In genomic region chr3:133448478-133449122, GRCh38 we compare ENCODE assay signal across 9 cellular contexts. TPM values are rescaled to one million over a fixed set of nuclear protein-coding genes. Genes with fewer than 3 reads are reported as not detected.
DNase-seq lines count a peak whose midpoint lies in the region; ATAC-seq and TF ChIP-seq lines count a peak whose summit lies in the region.
"Had no signal": no experiment of that assay in that cellular context is flagged by ENCODE, and none has a peak within 500 bp of the region (broad histone marks: within the 10 kb centered on the region; RNA-seq: fewer than 3 reads in every experiment).

No MANE protein-coding gene starts in this region.

- ATAC-seq in HG03103 (IDR thresholded peaks at IDR 0.05; ENCODE audit: low read depth, unreplicated experiment), result peak; percentile 86

- no peak overlapping the region for H3K4me3 Mint-ChIP-seq in activated CD4-positive, alpha-beta T cell treated with anti-CD3 and anti-CD28 coated beads, Interleukin-2, amount 10 ng/mL, durations not matched to agents 24 days and 14 days

- no peaks in the 10 kb centered on the region for H3K9me3 Mint-ChIP-seq in activated CD4-positive, alpha-beta T cell treated with anti-CD3 and anti-CD28 coated beads, Interleukin-2, amount 10 ng/mL, durations not matched to agents 24 days and 14 days

- peak overlapping the region; percentile 69 for H3K27ac Mint-ChIP-seq in activated CD4-positive, alpha-beta T cell treated with anti-CD3 and anti-CD28 coated beads, Interleukin-2, amount 10 ng/mL, durations not matched to agents 24 days and 14 days

- H3K27ac ChIP-seq in A673 (ENCODE audit: low read depth, low read length, poor library complexity, severe bottlenecking), result no peak overlapping the region
- H3K27ac ChIP-seq: thoracic aorta had no signal

- TF ChIP-seq CTCF in A673 (conservative IDR thresholded peaks at IDR 0.05; ENCODE audit: low read depth, low read length), result no peak

- H3K4me3 ChIP-seq in A673 (ENCODE audit: low read depth, low read length, poor library complexity, severe bottlenecking), result no peak overlapping the region
- H3K4me3 ChIP-seq: thoracic aorta had no signal

- no TSS peak for BruUV-seq in A673 (replicated peaks; lab: Mats Ljungman, UMichigan)

- H3K36me3 Mint-ChIP-seq in activated CD4-positive, alpha-beta T cell treated with anti-CD3 and anti-CD28 coated beads, Interleukin-2, amount 10 ng/mL, durations not matched to agents 24 days and 14 days (ENCODE audit: low read depth), result no peaks in the 10 kb centered on the region

- peak; percentile 75 for DNase-seq in activated CD4-positive, alpha-beta T cell treated with anti-CD3 and anti-CD28 coated beads, Interleukin-2, amount 10 ng/mL, durations not matched to agents 24 days and 14 days
- no peak for DNase-seq in activated CD4-positive, alpha-beta T cell treated with anti-CD3 and anti-CD28 coated beads for 4 hours
- DNase-seq in activated CD4-positive, CD25-positive, alpha-beta regulatory T cell treated with anti-CD3 and anti-CD28 coated beads, Interleukin-2, amount 50 U/mL, for 16 hours (ENCODE audit: low read depth, low spot score), result peak; percentile 18
- DNase-seq in stimulated activated CD4-positive, alpha-beta T cell treated with anti-CD3 and anti-CD28 coated beads, Interleukin-12 subunit alpha, Interleukin-12 subunit beta, amount 100 ng/mL, for 24 hours (ENCODE audit: low read depth in 2 of 2), result peak; percentile 4 to 38
- no peak for DNase-seq in HuH-7 (ENCODE audit: low spot score)
- DNase-seq in A673 (ENCODE audit: low spot score), result no peak
- no peak for DNase-seq in NCI-H2196 (lab: John Stamatoyannopoulos, UW; ENCODE audit: unreplicated experiment)

- peaks cover 4% of the 10 kb centered on the region for H3K4me1 ChIP-seq in A673 (ENCODE audit: insufficient read depth, low read length, poor library complexity, severe bottlenecking)

- intact Hi-C loops in activated CD4-positive, alpha-beta T cell treated with anti-CD3 and anti-CD28 coated beads, Interleukin-2, amount 10 ng/mL, durations not matched to agents 24 days and 14 days (cut with micrococcal nuclease), result loop anchor here (1.0 to 10.0 kb wide), 6 partner anchors 18 to 1036 kb away; partner anchors contain the start of genes ANAPC13, CDV3 and CEP63
- intact Hi-C loops in A673 (cut with micrococcal nuclease; ENCODE audit: unreplicated experiment), result no loop called here

- H3K4me1 Mint-ChIP-seq in activated CD4-positive, alpha-beta T cell treated with anti-CD3 and anti-CD28 coated beads, Interleukin-2, amount 10 ng/mL, durations not matched to agents 24 days and 14 days, result peaks cover 26% of the 10 kb centered on the region

- POLR2A ChIA-PET in A673 (lab: Charles Lee; ENCODE audit: low non-redundant PET), result no interaction called here

- peaks cover 3% of the 10 kb centered on the region for H3K27me3 Mint-ChIP-seq in activated CD4-positive, alpha-beta T cell treated with anti-CD3 and anti-CD28 coated beads, Interleukin-2, amount 10 ng/mL, durations not matched to agents 24 days and 14 days

- no peaks in the 10 kb centered on the region for H3K9me3 ChIP-seq in A673 (ENCODE audit: low read depth, low read length, poor library complexity, severe bottlenecking)
- H3K9me3 ChIP-seq: thoracic aorta had no signal

- H3K27me3 ChIP-seq in A673 (replicated peaks; ENCODE audit: insufficient read depth, low read depth, low read length, poor library complexity), result no peaks in the 10 kb centered on the region

- CTCF ChIA-PET in A673 (lab: Charles Lee), result no interaction called here

- no peaks in the 10 kb centered on the region for H3K36me3 ChIP-seq in A673 (ENCODE audit: insufficient read depth, low read length, poor library complexity, severe bottlenecking)
- H3K36me3 ChIP-seq: thoracic aorta had no signal

RNA-seq across cellular contexts. Expression of gene BFSP2, which starts 48.7 kb away (rescaled TPM):
- not detected in 2 replicates for total RNA-seq in activated CD4-positive, alpha-beta T cell treated with anti-CD3 and anti-CD28 coated beads, Interleukin-2, amount 10 ng/mL, durations not matched to agents 24 days and 14 days
- total RNA-seq in A673 (2021), result not detected in 2 replicates
- total RNA-seq: thoracic aorta had no signal

Comparison
In these comparisons a context has a peak if more than half of its experiments do, and no peak if none do; other contexts are left out.
1. DNase-seq: peak in activated CD4-positive, alpha-beta T cell treated with anti-CD3 and anti-CD28 coated beads, Interleukin-2, amount 10 ng/mL, durations not matched to agents 24 days and 14 days (single experiment), activated CD4-positive, CD25-positive, alpha-beta regulatory T cell treated with anti-CD3 and anti-CD28 coated beads, Interleukin-2, amount 50 U/mL, for 16 hours (single experiment) and stimulated activated CD4-positive, alpha-beta T cell treated with anti-CD3 and anti-CD28 coated beads, Interleukin-12 subunit alpha, Interleukin-12 subunit beta, amount 100 ng/mL, for 24 hours (2 of 2); none in activated CD4-positive, alpha-beta T cell treated with anti-CD3 and anti-CD28 coated beads for 4 hours (0 of 2), HuH-7 (single experiment), A673 (single experiment) and NCI-H2196 (single experiment).